Comparison of ENCODE assay signal across 32 cellular contexts in the genomic region with DNA sequence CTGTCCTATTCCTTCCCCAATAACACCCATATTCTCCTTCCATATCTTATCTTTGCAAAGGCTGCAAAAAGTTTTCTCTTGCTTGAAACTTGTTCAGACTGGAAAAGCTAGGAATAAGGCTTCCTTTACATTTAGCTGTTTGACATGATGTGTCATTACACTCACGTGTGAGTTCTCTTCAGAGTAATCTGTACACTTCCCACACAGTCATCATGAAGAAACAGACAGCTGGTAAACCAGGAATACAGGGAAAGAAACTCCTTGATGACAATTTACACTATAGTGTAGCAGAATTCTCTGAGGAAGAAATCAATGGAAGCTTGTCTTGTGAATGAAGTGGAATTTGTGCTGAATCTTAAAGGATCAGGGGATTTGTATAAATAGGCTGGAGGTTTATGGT.
"Had no signal": no experiment of that assay in that cellular context is flagged by ENCODE, and none has a peak within 500 bp of the region (broad histone marks: within the 10 kb centered on the region; RNA-seq: fewer than 3 reads in every experiment).

No MANE protein-coding gene starts in this region.

- H3K4me3 Mint-ChIP-seq: activated B cell treated with CpG ODN at 0.5 μM for 24 hours; activated CD4-positive, alpha-beta memory T cell treated with anti-CD3 and anti-CD28 coated beads, Interleukin-2, amount 10 ng/mL, durations not matched to agents 7 days and 5 days; activated CD4-positive, alpha-beta T cell treated with anti-CD3 and anti-CD28 coated beads, Interleukin-2, amount 10 ng/mL, durations not matched to agents 24 days and 14 days; activated naive CD4-positive, alpha-beta T cell treated with anti-CD3 and anti-CD28 coated beads for 36 hours; activated naive CD4-positive, alpha-beta T cell treated with anti-CD3 and anti-CD28 coated beads, Interleukin-2, amount 50 U/mL, for 24 hours; activated naive CD8-positive, alpha-beta T cell treated with anti-CD3 and anti-CD28 coated beads for 36 hours; activated naive CD8-positive, alpha-beta T cell treated with anti-CD3 and anti-CD28 coated beads, Interleukin-2, amount 50 U/mL, for 24 hours; activated T-cell treated with anti-CD3 and anti-CD28 coated beads, Interleukin-2, amount 50 U/mL, for 24 hours; activated T-cell treated with anti-CD3 and anti-CD28 coated beads, Interleukin-2, amount 50 U/mL, for 72 hours; central memory CD8-positive, alpha-beta T cell; T-helper 17 cell; T-helper 2 cell treated with Interferon-gamma antibody and Interleukin-4, amounts not matched to agents 5 μg/mL and 100 μg/mL, for 36 hours had no signal

- H3K4me1 Mint-ChIP-seq: activated B cell treated with CpG ODN at 0.5 μM for 24 hours; activated CD4-positive, alpha-beta memory T cell treated with anti-CD3 and anti-CD28 coated beads, Interleukin-2, amount 10 ng/mL, durations not matched to agents 7 days and 5 days; activated CD4-positive, alpha-beta T cell treated with anti-CD3 and anti-CD28 coated beads, Interleukin-2, amount 10 ng/mL, durations not matched to agents 24 days and 14 days; activated naive CD4-positive, alpha-beta T cell treated with anti-CD3 and anti-CD28 coated beads, Interleukin-2, amount 50 U/mL, for 24 hours; activated naive CD8-positive, alpha-beta T cell treated with anti-CD3 and anti-CD28 coated beads for 36 hours; activated naive CD8-positive, alpha-beta T cell treated with anti-CD3 and anti-CD28 coated beads, Interleukin-2, amount 50 U/mL, for 24 hours; T-helper 17 cell had no signal

- H3K4me3 ChIP-seq: adrenal gland, body of pancreas, esophagus squamous epithelium had no signal

- H3K4me1 ChIP-seq: adrenal gland, body of pancreas, esophagus squamous epithelium had no signal

- ATAC-seq: activated CD4-positive, CD25-positive, alpha-beta regulatory T cell treated with anti-CD3 and anti-CD28 coated beads, Interleukin-2, amount 50 U/mL, for 24 hours; activated naive CD8-positive, alpha-beta T cell treated with anti-CD3 and anti-CD28 coated beads, Interleukin-2, amount 50 U/mL, for 24 hours; activated T-cell treated with anti-CD3 and anti-CD28 coated beads, Interleukin-2, amount 50 U/mL, for 72 hours; body of pancreas; T-helper 17 cell had no signal

- H3K27me3 ChIP-seq: adrenal gland, body of pancreas, esophagus squamous epithelium had no signal

- H3K36me3 Mint-ChIP-seq: activated naive CD4-positive, alpha-beta T cell treated with anti-CD3 and anti-CD28 coated beads, Interleukin-2, amount 50 U/mL, for 24 hours; activated naive CD8-positive, alpha-beta T cell treated with anti-CD3 and anti-CD28 coated beads for 36 hours had no signal

- H3K27ac Mint-ChIP-seq: activated B cell treated with CpG ODN at 0.5 μM for 24 hours; activated CD4-positive, alpha-beta memory T cell treated with anti-CD3 and anti-CD28 coated beads, Interleukin-2, amount 10 ng/mL, durations not matched to agents 7 days and 5 days; activated CD4-positive, alpha-beta T cell treated with anti-CD3 and anti-CD28 coated beads, Interleukin-2, amount 10 ng/mL, durations not matched to agents 24 days and 14 days; activated naive CD4-positive, alpha-beta T cell treated with anti-CD3 and anti-CD28 coated beads for 36 hours; activated naive CD4-positive, alpha-beta T cell treated with anti-CD3 and anti-CD28 coated beads, Interleukin-2, amount 50 U/mL, for 24 hours; activated naive CD8-positive, alpha-beta T cell treated with anti-CD3 and anti-CD28 coated beads for 36 hours; activated naive CD8-positive, alpha-beta T cell treated with anti-CD3 and anti-CD28 coated beads, Interleukin-2, amount 50 U/mL, for 24 hours; activated T-cell treated with anti-CD3 and anti-CD28 coated beads, Interleukin-2, amount 50 U/mL, for 24 hours; activated T-cell treated with anti-CD3 and anti-CD28 coated beads, Interleukin-2, amount 50 U/mL, for 72 hours; T-helper 17 cell; T-helper 2 cell treated with Interferon-gamma antibody and Interleukin-4, amounts not matched to agents 5 μg/mL and 100 μg/mL, for 36 hours had no signal

- H3K9me3 ChIP-seq: adrenal gland had no signal

- H3K36me3 ChIP-seq: adrenal gland, esophagus squamous epithelium, WERI-Rb-1 had no signal

- DNase-seq: activated B cell treated with CpG ODN at 0.5 μM for 24 hours; activated CD4-positive, alpha-beta memory T cell treated with anti-CD3 and anti-CD28 coated beads, Interleukin-2, amount 10 ng/mL, durations not matched to agents 7 days and 5 days; activated CD4-positive, alpha-beta T cell treated with anti-CD3 and anti-CD28 coated beads, Interleukin-2, amount 10 ng/mL, durations not matched to agents 24 days and 14 days; activated CD4-positive, alpha-beta T cell treated with anti-CD3 and anti-CD28 coated beads, Interleukin-2, amount 50 U/mL, for 4 hours; activated CD8-positive, alpha-beta memory T cell treated with anti-CD3 and anti-CD28 coated beads, Interleukin-2, amount 50 U/mL, for 48 hours; activated gamma-delta T cell treated with Interleukin-2 at 50 U/mL for 16 hours; activated naive CD4-positive, alpha-beta T cell treated with anti-CD3 and anti-CD28 coated beads for 36 hours; activated naive CD8-positive, alpha-beta T cell treated with anti-CD3 and anti-CD28 coated beads for 36 hours; activated naive CD8-positive, alpha-beta T cell treated with anti-CD3 and anti-CD28 coated beads, Interleukin-2, amount 50 U/mL, for 24 hours; activated T-cell treated with anti-CD3 and anti-CD28 coated beads for 4 hours; activated T-cell treated with anti-CD3 and anti-CD28 coated beads, Interleukin-2, amount 50 U/mL, for 24 hours; activated T-cell treated with anti-CD3 and anti-CD28 coated beads, Interleukin-2, amount 50 U/mL, for 72 hours; adrenal gland; amygdala; aorta; body of pancreas; cortex of kidney; dermis blood vessel endothelial cell; effector CD8-positive, alpha-beta T cell; esophagus squamous epithelium; head of caudate nucleus; T-helper 1 cell; T-helper 17 cell; T1000; WERI-Rb-1 had no signal

- H3K27me3 Mint-ChIP-seq: activated B cell treated with CpG ODN at 0.5 μM for 24 hours; activated CD4-positive, alpha-beta memory T cell treated with anti-CD3 and anti-CD28 coated beads, Interleukin-2, amount 10 ng/mL, durations not matched to agents 7 days and 5 days; activated CD4-positive, alpha-beta T cell treated with anti-CD3 and anti-CD28 coated beads, Interleukin-2, amount 10 ng/mL, durations not matched to agents 24 days and 14 days; activated naive CD4-positive, alpha-beta T cell treated with anti-CD3 and anti-CD28 coated beads, Interleukin-2, amount 50 U/mL, for 24 hours; activated naive CD8-positive, alpha-beta T cell treated with anti-CD3 and anti-CD28 coated beads for 36 hours; activated naive CD8-positive, alpha-beta T cell treated with anti-CD3 and anti-CD28 coated beads, Interleukin-2, amount 50 U/mL, for 24 hours; activated T-cell treated with anti-CD3 and anti-CD28 coated beads, Interleukin-2, amount 50 U/mL, for 24 hours; central memory CD8-positive, alpha-beta T cell; T-helper 17 cell had no signal

- H3K27ac ChIP-seq: adrenal gland, body of pancreas, esophagus squamous epithelium, WERI-Rb-1 had no signal

- FAIRE-seq: endometrium, endothelial cell of umbilical vein, frontal cortex had no signal
